ENCODE assay signal across 14 cellular contexts in genomic region chr3:60073228-60073627, GRCh38.
"Had no signal": no experiment of that assay in that cellular context is flagged by ENCODE, and none has a peak within 500 bp of the region (broad histone marks: within the 10 kb centered on the region; RNA-seq: fewer than 3 reads in every experiment).

No MANE protein-coding gene starts in this region.

- H3K27ac Mint-ChIP-seq: dendritic cell treated with granulocyte-macrophage colony-stimulating factor and Interleukin-4, amounts not matched to agents 40 ng/mL and 50 ng/mL, for 4 days; immature natural killer cell; neural progenitor cell; progenitor cell of endocrine pancreas had no signal

- H3K36me3 Mint-ChIP-seq: neural progenitor cell had no signal

- H3K4me1 ChIP-seq: neural progenitor cell, SJCRH30 had no signal

- H3K9ac ChIP-seq: neural progenitor cell had no signal

- H3K27ac ChIP-seq: cardiac muscle cell, neural progenitor cell, SJCRH30 had no signal

- H3K4me3 Mint-ChIP-seq: dendritic cell treated with granulocyte-macrophage colony-stimulating factor and Interleukin-4, amounts not matched to agents 40 ng/mL and 50 ng/mL, for 4 days; immature natural killer cell; neural progenitor cell had no signal

- H3K9me3 Mint-ChIP-seq: neural progenitor cell had no signal

- H3K4me1 Mint-ChIP-seq: immature natural killer cell, neural progenitor cell had no signal

- H3K27me3 ChIP-seq: cardiac muscle cell, neural progenitor cell, SJCRH30 had no signal

- H3K4me2 ChIP-seq: neural progenitor cell had no signal

- H3K36me3 ChIP-seq: cardiac muscle cell, neural progenitor cell, SJCRH30 had no signal

- H3K27me3 Mint-ChIP-seq: dendritic cell treated with granulocyte-macrophage colony-stimulating factor and Interleukin-4, amounts not matched to agents 40 ng/mL and 50 ng/mL, for 4 days; progenitor cell of endocrine pancreas had no signal

- H3K9me3 ChIP-seq: SJCRH30 had no signal

- DNase-seq: activated CD4-positive, alpha-beta T cell treated with anti-CD3 and anti-CD28 coated beads, Interleukin-2, amount 50 U/mL, for 4 hours; amygdala; effector memory CD4-positive, alpha-beta T cell; immature natural killer cell; kidney glomerular epithelial cell; left ventricle myocardium superior; SJCRH30; stimulated activated CD4-positive, alpha-beta T cell treated with anti-CD3 and anti-CD28 coated beads, Interleukin-1b, Interleukin-23, amount 100 ng/mL, for 48 hours; stimulated activated CD8-positive, alpha-beta memory T cell treated with anti-CD3 and anti-CD28 coated beads, Interleukin-4, amount 100 ng/mL, for 48 hours; stimulated activated naive CD4-positive, alpha-beta T cell had no signal

- H3K4me3 ChIP-seq: cardiac muscle cell, neural progenitor cell, SJCRH30 had no signal
